In genomic region chr13:29162638-29163037, GRCh38 we compare ENCODE assay signal across 20 cellular contexts.
A peak's percentile ranks its signal among the peaks of the same experiment; 100 is the strongest.
DNase-seq lines count a peak whose midpoint lies in the region; ATAC-seq and TF ChIP-seq lines count a peak whose summit lies in the region.
"Had no signal": no experiment of that assay in that cellular context is flagged by ENCODE, and none has a peak within 500 bp of the region (broad histone marks: within the 10 kb centered on the region; RNA-seq: fewer than 3 reads in every experiment).

No MANE protein-coding gene starts in this region.

- H3K4me1 ChIP-seq in IMR-90 (ENCODE audit: control insufficient read depth, insufficient read depth, low read length) = no peaks in the 10 kb centered on the region
- H3K4me1 ChIP-seq: breast epithelium, SJCRH30, vagina had no signal

- CTCF ChIA-PET in IMR-90 (lab: Yijun Ruan, JAX) = no interaction called here

- no peak overlapping the region for H3K4me3 ChIP-seq in IMR-90 (ENCODE audit: insufficient read depth, low read depth, low read length)
- H3K4me3 ChIP-seq: BLaER1 treated with 17β-estradiol and CSF1 and Interleukin-3, amounts not matched to agents 10 nM and 100 nM; breast epithelium; SJCRH30; vagina had no signal

- H4K8ac ChIP-seq in IMR-90 (ENCODE audit: low read depth in 2 of 2, low read length in 2 of 2) = no peak overlapping the region

- no peak for TF ChIP-seq RAD21 in IMR-90 (IDR thresholded peaks at IDR 0.05; ENCODE audit: low read length)

- 26% methylated on average over 4 of the region's 5 CpGs; no CpG with 5 or more reads in 1 of the 2 experiments for WGBS in IMR-90 (ENCODE audit: extremely low coverage in 2 of 2, insufficient read length in 1 of 2), 2 experiments

- no peak overlapping the region for H2BK20ac ChIP-seq in IMR-90 (ENCODE audit: low read depth, low read length)

- no peaks in the 10 kb centered on the region for H3K9me1 ChIP-seq in IMR-90 (ENCODE audit: insufficient read depth, low read length)

- no peak overlapping the region for H2AK5ac ChIP-seq in IMR-90 (ENCODE audit: low read depth, low read length)

- H3K9ac ChIP-seq in IMR-90 (ENCODE audit: low read depth, low read length) = no peak overlapping the region
- H3K9ac ChIP-seq: BLaER1 treated with 17β-estradiol and CSF1 and Interleukin-3, amounts not matched to agents 10 nM and 100 nM had no signal

- no peak overlapping the region for H2AK9ac ChIP-seq in IMR-90 (replicated peaks; ENCODE audit: low read depth, low read length, poor library complexity)

- H3K18ac ChIP-seq in IMR-90 (ENCODE audit: low read depth, low read length) = no peak overlapping the region

- H3K14ac ChIP-seq in IMR-90 (replicated peaks; ENCODE audit: low read depth, low read length) = no peak overlapping the region

- peak; percentile 48 for DNase-seq in Caki2 (ENCODE audit: low read depth)
- no peak for DNase-seq in IMR-90
- DNase-seq in astrocyte of the hippocampus (ENCODE audit: low read depth, low spot score) = peak; percentile 1
- peak; percentile 5 for DNase-seq in midbrain (lab: John Stamatoyannopoulos, UW)
- no peak for DNase-seq in effector CD8-positive, alpha-beta T cell (lab: John Stamatoyannopoulos, UW)
- no peak for DNase-seq in erythroblast (lab: John Stamatoyannopoulos, UW)
- DNase-seq: activated CD8-positive, alpha-beta T cell treated with anti-CD3 and anti-CD28 coated beads for 36 hours; activated naive CD4-positive, alpha-beta T cell; naive thymus-derived CD8-positive, alpha-beta T cell; NCI-H1436; NCI-H526; SJCRH30; stimulated activated CD4-positive, alpha-beta T cell treated with anti-CD3 and anti-CD28 coated beads, Interleukin-4, amount 100 ng/mL, for 1 hour had no signal

- POLR2A ChIA-PET in IMR-90 (lab: Charles Lee; ENCODE audit: unreplicated experiment) = no interaction called here

- no peak overlapping the region for H3K4ac ChIP-seq in IMR-90 (ENCODE audit: low read depth, low read length)

- H4K5ac ChIP-seq in IMR-90 (ENCODE audit: low read depth, low read length) = no peak overlapping the region

- no peak overlapping the region for H2BK5ac ChIP-seq in IMR-90 (ENCODE audit: low read depth, low read length, poor library complexity, severe bottlenecking)

- dilution Hi-C loops in IMR-90 (cut with HindIII; ENCODE audit: low sequenced_read_pairs, unreplicated experiment) = no loop called here

- intact Hi-C loops in IMR-90 (cut with micrococcal nuclease) = no loop called here

- no peak overlapping the region for H2BK15ac ChIP-seq in IMR-90 (ENCODE audit: low read depth, low read length)

- no TSS peak for BruUV-seq in IMR-90 (replicated peaks; lab: Mats Ljungman, UMichigan)

- H3K23ac ChIP-seq in IMR-90 (ENCODE audit: low read depth, low read length) = no peak overlapping the region

- in situ Hi-C loops in Caki2 (cut with HindIII; ENCODE audit: low pct_unique_long_range_greater_than_20kb, low sequenced_read_pairs) = no loop called here
- in situ Hi-C loops in IMR-90 (cut with MboI; ENCODE audit: low sequenced_read_pairs) = no loop called here

- H3K9me3 ChIP-seq in IMR-90 (ENCODE audit: control insufficient read depth, insufficient read depth, low read length) = peaks cover 19% of the 10 kb centered on the region
- H3K9me3 ChIP-seq: BLaER1 treated with 17β-estradiol and CSF1 and Interleukin-3, amounts not matched to agents 10 nM and 100 nM; breast epithelium; SJCRH30; vagina had no signal

- H3K27me3 ChIP-seq in IMR-90 (ENCODE audit: control insufficient read depth, insufficient read depth, low read length) = no peaks in the 10 kb centered on the region
- H3K27me3 ChIP-seq: BLaER1 treated with 17β-estradiol and CSF1 and Interleukin-3, amounts not matched to agents 10 nM and 100 nM; breast epithelium; vagina had no signal

- no peaks in the 10 kb centered on the region for H3K36me3 ChIP-seq in IMR-90 (ENCODE audit: control insufficient read depth, insufficient read depth, low read length)
- H3K36me3 ChIP-seq: BLaER1 treated with 17β-estradiol and CSF1 and Interleukin-3, amounts not matched to agents 10 nM and 100 nM; breast epithelium; SJCRH30; vagina had no signal

- TF ChIP-seq CTCF in IMR-90 (conservative IDR thresholded peaks at IDR 0.05; ENCODE audit: low read depth, low read length) = no peak

- TF ChIP-seq POLR2A in IMR-90 (IDR thresholded peaks at IDR 0.05; ENCODE audit: low read depth, low read length) (no peak), erythroblast (IDR thresholded peaks at IDR 0.05; ENCODE audit: low read length) (no peak)

- no peak overlapping the region for H3K4me2 ChIP-seq in IMR-90 (ENCODE audit: low read depth, low read length)
- H3K4me2 ChIP-seq: BLaER1 treated with 17β-estradiol and CSF1 and Interleukin-3, amounts not matched to agents 10 nM and 100 nM had no signal

- H3K56ac ChIP-seq in IMR-90 (ENCODE audit: extremely low read depth, insufficient read depth, low read length) = no peak overlapping the region

- H3K79me1 ChIP-seq in IMR-90 (ENCODE audit: low read depth in 1 of 2, low read length in 2 of 2) = no peaks in the 10 kb centered on the region

- H3K27ac ChIP-seq in IMR-90 (ENCODE audit: insufficient read depth, low read length) = no peak overlapping the region
- H3K27ac ChIP-seq: BLaER1 treated with 17β-estradiol and CSF1 and Interleukin-3, amounts not matched to agents 10 nM and 100 nM; breast epithelium; SJCRH30; vagina had no signal

- H2AFZ ChIP-seq in IMR-90 (replicated peaks; ENCODE audit: low read length, poor library complexity) = no peak overlapping the region

- no peak overlapping the region for H2BK120ac ChIP-seq in IMR-90 (ENCODE audit: low read depth, low read length)

- H4K91ac ChIP-seq in IMR-90 (ENCODE audit: insufficient read depth, low read depth, low read length) = no peak overlapping the region

- H4K20me1 ChIP-seq in IMR-90 (ENCODE audit: insufficient read depth, low read length) = no peaks in the 10 kb centered on the region
- H4K20me1 ChIP-seq: BLaER1 treated with 17β-estradiol and CSF1 and Interleukin-3, amounts not matched to agents 10 nM and 100 nM had no signal

- ATAC-seq in IMR-90 (ENCODE audit: low read depth) = no peak
- no peak for ATAC-seq in HG02763 (IDR thresholded peaks at IDR 0.05; ENCODE audit: unreplicated experiment)
- ATAC-seq in HG03469 (IDR thresholded peaks at IDR 0.05; ENCODE audit: unreplicated experiment) = no peak
- ATAC-seq: activated CD8-positive, alpha-beta T cell treated with anti-CD3 and anti-CD28 coated beads for 36 hours; HCT116; HepG2; naive thymus-derived CD8-positive, alpha-beta T cell had no signal

TF ChIP-seq in IMR-90, 13 proteins besides CTCF, POLR2A, EP300 and RAD21:
- TF ChIP-seq RFX5 (IDR thresholded peaks at IDR 0.05; ENCODE audit: low read depth, low read length) (no peak), NFE2L2 (IDR thresholded peaks at IDR 0.05; ENCODE audit: low read depth, low read length) (peak; percentile 44; the same call in 1 of the 2 replicates), MAFK (IDR thresholded peaks at IDR 0.05; ENCODE audit: low read depth, low read length) (no peak)

Comparison
In these comparisons a context has a peak if more than half of its experiments do, and no peak if none do; other contexts are left out.
1. DNase-seq: peak in Caki2 (single experiment), astrocyte of the hippocampus (single experiment) and midbrain (single experiment); none in IMR-90 (single experiment), effector CD8-positive, alpha-beta T cell (single experiment) and erythroblast (0 of 2).